In the genomic region with DNA sequence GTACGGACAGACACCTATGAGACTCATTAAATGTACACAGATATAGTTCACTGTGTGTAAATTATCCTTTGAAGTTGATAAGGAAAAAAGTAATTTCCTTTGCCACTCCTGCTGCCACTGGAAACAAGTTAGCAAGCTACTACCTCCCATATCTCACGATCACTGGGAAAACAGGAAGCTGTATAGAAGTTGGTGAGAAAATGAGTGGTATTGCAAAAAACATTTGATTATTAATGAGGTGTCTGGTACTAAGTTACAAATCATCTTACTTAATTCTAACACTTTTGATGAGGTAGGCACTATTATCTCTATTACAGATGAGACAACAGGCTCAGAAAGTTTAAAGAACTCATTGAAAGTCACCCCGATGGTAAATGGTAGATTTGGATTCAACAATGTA, we compare ENCODE assay signal across 13 cellular contexts.
DNase-seq lines count a peak whose midpoint lies in the region; ATAC-seq, FAIRE-seq and TF ChIP-seq lines count a peak whose summit lies in the region.
"Had no signal": no experiment of that assay in that cellular context is flagged by ENCODE, and none has a peak within 500 bp of the region (broad histone marks: within the 10 kb centered on the region; RNA-seq: fewer than 3 reads in every experiment).

No MANE protein-coding gene starts in this region.

- H3K4ac ChIP-seq in trophoblast cell (ENCODE audit: low read depth, low read length), result peak overlapping the region; percentile 19

- H2BK5ac ChIP-seq in trophoblast cell (ENCODE audit: low read depth, low read length, poor library complexity), result no peak overlapping the region

- no peak overlapping the region for H3K4me2 ChIP-seq in A549
- H3K4me2 ChIP-seq in trophoblast cell (ENCODE audit: low read length), result no peak overlapping the region

- H3K14ac ChIP-seq in trophoblast cell (ENCODE audit: low read length), result no peak overlapping the region

- H3K27me3 ChIP-seq in trophoblast cell (ENCODE audit: insufficient read depth, low read length), result no peaks in the 10 kb centered on the region

- TF ChIP-seq CTCF in A549 (IDR thresholded peaks at IDR 0.05) (no peak), HEK293 (tag by site-specific recombination; IDR thresholded peaks at IDR 0.05) (no peak), coronary artery (IDR thresholded peaks at IDR 0.05) (no peak)

- H4K8ac ChIP-seq in trophoblast cell (ENCODE audit: low read depth, low read length), result no peak overlapping the region

- TF ChIP-seq RAD21 in A549 (conservative IDR thresholded peaks at IDR 0.05 in 1 of 2, IDR thresholded peaks at IDR 0.05 in 1 of 2), result no peak

- no peak overlapping the region for H2AFZ ChIP-seq in trophoblast cell (ENCODE audit: insufficient read depth, low read length, poor library complexity)

- 81% methylated on average over 3 of the region's 3 CpGs for WGBS in A549 (ENCODE audit: missing lambda C conversion rate)
- no CpG with 5 or more reads among the region's 3 CpGs for WGBS in trophoblast cell (ENCODE audit: extremely low coverage, insufficient coverage, insufficient read length)

- H3K9ac ChIP-seq in trophoblast cell (ENCODE audit: low read length), result no peak overlapping the region

- H3K27ac ChIP-seq in A549 (no peak overlapping the region), HEK293 (ENCODE audit: extremely low read depth, low read depth, low read length) (no peak overlapping the region), coronary artery (peak overlapping the region; percentile 32 to 61), trophoblast cell (ENCODE audit: low read depth, low read length) (peak overlapping the region; percentile 6)

- peaks cover 25% of the 10 kb centered on the region for H3K79me1 ChIP-seq in trophoblast cell (ENCODE audit: low read length)

- H3K4me3 ChIP-seq in A549 (no peak overlapping the region), HEK293 (ENCODE audit: low read depth, low read length) (no peak overlapping the region), coronary artery (no peak overlapping the region), trophoblast cell (ENCODE audit: low read depth, low read length) (no peak overlapping the region)

- H3K18ac ChIP-seq in trophoblast cell (ENCODE audit: low read length), result no peak overlapping the region

- no peak overlapping the region for H2AK5ac ChIP-seq in trophoblast cell (ENCODE audit: low read length)

- CTCF ChIA-PET in A549 (lab: Yijun Ruan, JAX) (no interaction called here), HEK293 (lab: Yijun Ruan, JAX) (no interaction called here)

- no peak for FAIRE-seq in A549 (lab: Jason Lieb, UNC)
- FAIRE-seq in H54 (lab: Jason Lieb, UNC), result no peak

- no peak overlapping the region for H2BK120ac ChIP-seq in trophoblast cell (ENCODE audit: insufficient read depth, low read length, poor library complexity)

- H2BK12ac ChIP-seq in trophoblast cell (ENCODE audit: low read length), result no peak overlapping the region

- H3K36me3 ChIP-seq in HEK293 (ENCODE audit: control insufficient read depth in 2 of 2, insufficient read depth in 1 of 2, low read length in 2 of 2) (no peaks in the 10 kb centered on the region), trophoblast cell (ENCODE audit: control insufficient read depth in 1 of 2, insufficient read depth in 2 of 2, low read length in 2 of 2) (peaks cover 0 to 2% of the 10 kb centered on the region in 2 experiments)

- TF ChIP-seq EP300 in A549 (IDR thresholded peaks at IDR 0.05), result no peak

- H3K4me1 ChIP-seq in A549 (peaks cover 18% of the 10 kb centered on the region), HEK293 (ENCODE audit: control insufficient read depth, insufficient read depth, low read length) (no peaks in the 10 kb centered on the region), trophoblast cell (ENCODE audit: control insufficient read depth in 1 of 2, insufficient read depth in 2 of 2, low read length in 2 of 2) (peaks cover 17 to 31% of the 10 kb centered on the region in 2 experiments)

- H3K79me2 ChIP-seq in trophoblast cell (ENCODE audit: control insufficient read depth, insufficient read depth, low read length, poor library complexity), result peaks cover 13% of the 10 kb centered on the region

- no peak overlapping the region for H4K91ac ChIP-seq in trophoblast cell (ENCODE audit: low read depth, low read length)

- POLR2A ChIA-PET in A549 (lab: Yijun Ruan, JAX) (no interaction called here), HEK293 (lab: Yijun Ruan, JAX) (no interaction called here)

- no peak for TF ChIP-seq POLR2A in A549 (IDR thresholded peaks at IDR 0.05; ENCODE audit: low read length)
- TF ChIP-seq POLR2A in H54 (IDR thresholded peaks at IDR 0.05; ENCODE audit: low read depth, low read length), result no peak

- no peak overlapping the region for H3K23ac ChIP-seq in trophoblast cell (ENCODE audit: low read length)

- H3K9me3 ChIP-seq in A549, result no peaks in the 10 kb centered on the region
- no peaks in the 10 kb centered on the region for H3K9me3 ChIP-seq in HEK293 (ENCODE audit: control insufficient read depth, insufficient read depth, low read depth, low read length)
- no peaks in the 10 kb centered on the region for H3K9me3 ChIP-seq in trophoblast cell (ENCODE audit: insufficient read depth, low read depth, low read length)

- no peak for ATAC-seq in A549
- ATAC-seq in GM18520 (IDR thresholded peaks at IDR 0.05; ENCODE audit: unreplicated experiment), result no peak
- ATAC-seq in HG03520 (IDR thresholded peaks at IDR 0.05; ENCODE audit: unreplicated experiment), result no peak

- DNase-seq in A549 (ENCODE audit: low read depth in 1 of 2, low spot score in 1 of 2), result no peak
- DNase-seq in coronary artery (ENCODE audit: low spot score), result no peak
- DNase-seq in trophoblast cell, result no peak
- DNase-seq in H54 (ENCODE audit: insufficient read length, low spot score), result no peak
- no peak for DNase-seq in iPS-NIHi7 (ENCODE audit: extremely low spot score)
- DNase-seq: activated CD4-positive, alpha-beta T cell treated with anti-CD3 and anti-CD28 coated beads, Interleukin-2, amount 50 U/mL, for 48 hours; activated naive CD4-positive, alpha-beta T cell treated with Interleukin-2 at 50 U/mL for 16 hours; CD4-positive, CD25-positive, alpha-beta regulatory T cell; NCI-H1436; NCI-H774 had no signal

- H4K12ac ChIP-seq in trophoblast cell (ENCODE audit: low read depth, low read length), result no peak overlapping the region

TF ChIP-seq in A549, 52 proteins besides CTCF, POLR2A, EP300 and RAD21:
- TF ChIP-seq MAFK (IDR thresholded peaks at IDR 0.05; ENCODE audit: partially characterized antibody) (peak; percentile 40), RNF2 (IDR thresholded peaks at IDR 0.05; ENCODE audit: borderline replicate concordance, low read depth) (no peak), CBX8 (IDR thresholded peaks at IDR 0.05) (no peak)

TF ChIP-seq in HEK293, 187 proteins besides CTCF, POLR2A, EP300 and RAD21:
- no peak for TF ChIP-seq ZNF670 (tag by site-specific recombination; IDR thresholded peaks at IDR 0.05; ENCODE audit: low read depth)
- TF ChIP-seq TCF7L2 (IDR thresholded peaks at IDR 0.05; ENCODE audit: borderline replicate concordance, low read depth, low read length), result 0 out of 2 replicates have a peak, but pooled peaks have one; percentile 27

Comparison
In these comparisons a context has a peak if more than half of its experiments do, and no peak if none do; other contexts are left out.
1. H3K27ac ChIP-seq: peak in coronary artery (2 of 2) and trophoblast cell (single experiment); none in A549 (0 of 2) and HEK293 (single experiment).